In genomic region chr19:554817-555216, GRCh38 we compare ENCODE assay signal across 19 cellular contexts. TPM values are rescaled to one million over a fixed set of nuclear protein-coding genes. Genes with fewer than 3 reads are reported as not detected.
A peak's percentile ranks its signal among the peaks of the same experiment; 100 is the strongest.
DNase-seq lines count a peak whose midpoint lies in the region; ATAC-seq, FAIRE-seq and TF ChIP-seq lines count a peak whose summit lies in the region.
"Had no signal": no experiment of that assay in that cellular context is flagged by ENCODE, and none has a peak within 500 bp of the region (broad histone marks: within the 10 kb centered on the region; RNA-seq: fewer than 3 reads in every experiment).

No MANE protein-coding gene starts in this region.

- peak overlapping the region; percentile 64 for H4K91ac ChIP-seq in mesenchymal stem cell (ENCODE audit: low read length)

- no peaks in the 10 kb centered on the region for H3K27me3 ChIP-seq in K562 (ENCODE audit: control insufficient read depth in 2 of 2, insufficient read depth in 2 of 2, low read length in 2 of 2)
- peaks cover 0 to 3% of the 10 kb centered on the region in 2 experiments for H3K27me3 ChIP-seq in mesenchymal stem cell (ENCODE audit: control insufficient read depth in 1 of 2, insufficient read depth in 1 of 2, low read length in 2 of 2)
- no peaks in the 10 kb centered on the region for H3K27me3 ChIP-seq in A673 (replicated peaks; ENCODE audit: insufficient read depth, low read depth, low read length, poor library complexity)

- H3K4me3 ChIP-seq in K562, result no peak overlapping the region
- H3K4me3 ChIP-seq in mesenchymal stem cell (ENCODE audit: insufficient read depth in 1 of 2, low read depth in 1 of 2, low read length in 2 of 2), result no peak overlapping the region
- no peak overlapping the region for H3K4me3 ChIP-seq in A673 (ENCODE audit: low read depth, low read length, poor library complexity, severe bottlenecking)
- H3K4me3 ChIP-seq: GM23338 had no signal

- H2BK120ac ChIP-seq in mesenchymal stem cell (ENCODE audit: low read depth, low read length), result no peak overlapping the region

- no peak for TF ChIP-seq POLR2A in K562 (conservative IDR thresholded peaks at IDR 0.05)

- H3K27ac ChIP-seq in K562 (ENCODE audit: extremely low read depth, low read depth, low read length) (no peak overlapping the region; the same call in 2 of the 3 replicates), mesenchymal stem cell (ENCODE audit: low read length, poor library complexity, severe bottlenecking) (no peak overlapping the region), A673 (ENCODE audit: low read depth, low read length, poor library complexity, severe bottlenecking) (no peak overlapping the region)
- H3K27ac ChIP-seq: C4-2B had no signal

- CTCF ChIA-PET in K562 (lab: Yijun Ruan, JAX; ENCODE audit: low intra/inter-chr PET ratio) (no interaction called here), A673 (lab: Charles Lee) (no interaction called here)

- peak overlapping the region in 1 of 2 experiments; percentile 63 for H3K18ac ChIP-seq in mesenchymal stem cell (ENCODE audit: low read depth in 1 of 2, low read length in 2 of 2)

- H3K4me3 Mint-ChIP-seq in dendritic cell treated with granulocyte-macrophage colony-stimulating factor and Interleukin-4, amounts not matched to agents 40 ng/mL and 50 ng/mL, for 4 days, result no peak overlapping the region
- H3K4me3 Mint-ChIP-seq: CD4-positive, alpha-beta T cell; GM23338; HFFc6 had no signal

- H2AFZ ChIP-seq in K562 (ENCODE audit: low read depth, low read length) (no peak overlapping the region), mesenchymal stem cell (ENCODE audit: low read depth, low read length) (no peak overlapping the region)
- H2AFZ ChIP-seq: GM23338 had no signal

- peak overlapping the region in 1 of 2 experiments; percentile 59 for H2BK12ac ChIP-seq in mesenchymal stem cell (ENCODE audit: low read length in 2 of 2)

- H3K9me3 ChIP-seq in K562 (replicated peaks; ENCODE audit: control insufficient read depth, insufficient read depth, low read depth, low read length) (no peaks in the 10 kb centered on the region; the same call in 1 of the 2 replicates), mesenchymal stem cell (ENCODE audit: control insufficient read depth, low read length) (no peaks in the 10 kb centered on the region), A673 (ENCODE audit: low read depth, low read length, poor library complexity, severe bottlenecking) (no peaks in the 10 kb centered on the region)
- H3K9me3 ChIP-seq: Caco-2 had no signal

- POLR2A ChIA-PET in K562 (lab: Yijun Ruan, JAX) (interaction anchor here (0.6 to 2.5 kb wide), 6 partner anchors 11 to 756 kb away, joined by 3 to 20 read pairs (median 4); partner anchors contain the start of gene CDC34), A673 (lab: Charles Lee; ENCODE audit: low non-redundant PET) (interaction anchor here (0.6 kb wide), 1 partner anchor 83 kb away, joined by 6 read pairs; no protein-coding TSS in a partner anchor)

- H3K4ac ChIP-seq in mesenchymal stem cell (ENCODE audit: low read depth in 1 of 2, low read length in 2 of 2), result no peak overlapping the region

- H3K9me3 Mint-ChIP-seq in dendritic cell treated with granulocyte-macrophage colony-stimulating factor and Interleukin-4, amounts not matched to agents 40 ng/mL and 50 ng/mL, for 4 days, result no peaks in the 10 kb centered on the region
- H3K9me3 Mint-ChIP-seq: CD4-positive, alpha-beta T cell; GM23338; HFFc6 had no signal

- H3K9ac ChIP-seq in K562 (ENCODE audit: insufficient read depth in 1 of 2, low read depth in 2 of 2, low read length in 2 of 2) (peak overlapping the region in 1 of 2 experiments; percentile 3; a peak in 2 of 4 replicates), mesenchymal stem cell (ENCODE audit: low read length) (no peak overlapping the region)

- peak overlapping the region; percentile 87 for H3K27ac Mint-ChIP-seq in dendritic cell treated with granulocyte-macrophage colony-stimulating factor and Interleukin-4, amounts not matched to agents 40 ng/mL and 50 ng/mL, for 4 days
- H3K27ac Mint-ChIP-seq: CD4-positive, alpha-beta T cell; GM23338; HFFc6 had no signal

- H4K20me1 ChIP-seq in K562 (replicated peaks; ENCODE audit: control insufficient read depth, insufficient read depth, low read length), result no peaks in the 10 kb centered on the region

- no peak overlapping the region for H4K8ac ChIP-seq in mesenchymal stem cell (ENCODE audit: low read length)

- H2AK5ac ChIP-seq in mesenchymal stem cell (ENCODE audit: low read length, severe bottlenecking), result no peak overlapping the region

- no peaks in the 10 kb centered on the region for H3K79me2 ChIP-seq in K562 (ENCODE audit: control insufficient read depth, insufficient read depth, low read length)

- H3K27me3 Mint-ChIP-seq in dendritic cell treated with granulocyte-macrophage colony-stimulating factor and Interleukin-4, amounts not matched to agents 40 ng/mL and 50 ng/mL, for 4 days, result peaks cover 7% of the 10 kb centered on the region
- H3K27me3 Mint-ChIP-seq: CD4-positive, alpha-beta T cell had no signal

- in situ Hi-C loops in K562 (cut with MboI), result no loop called here

- no peak for ATAC-seq in K562
- ATAC-seq: GM23338 had no signal

- no TSS peak for BruUV-seq in K562 (replicated peaks; lab: Mats Ljungman, UMichigan)
- BruUV-seq in A673 (replicated peaks; lab: Mats Ljungman, UMichigan), result no TSS peak

- H3K4me1 Mint-ChIP-seq in dendritic cell treated with granulocyte-macrophage colony-stimulating factor and Interleukin-4, amounts not matched to agents 40 ng/mL and 50 ng/mL, for 4 days (ENCODE audit: low read depth), result peaks cover 39% of the 10 kb centered on the region

- TF ChIP-seq CTCF in K562 (IDR thresholded peaks at IDR 0.05 in 2 of 3, conservative IDR thresholded peaks at IDR 0.05 in 1 of 3; ENCODE audit: insufficient read depth in 2 of 3, low read depth in 1 of 3, low read length in 3 of 3) (no peak), A673 (conservative IDR thresholded peaks at IDR 0.05; ENCODE audit: low read depth, low read length) (no peak)

- H2BK15ac ChIP-seq in mesenchymal stem cell (ENCODE audit: low read depth, poor library complexity, severe bottlenecking), result no peak overlapping the region

- peak; percentile 66 for FAIRE-seq in K562 (lab: Jason Lieb, UNC)
- FAIRE-seq: A204.1, D721Med, G401.6, GM12891, GM19239 had no signal

- no peaks in the 10 kb centered on the region for H3K36me3 Mint-ChIP-seq in dendritic cell treated with granulocyte-macrophage colony-stimulating factor and Interleukin-4, amounts not matched to agents 40 ng/mL and 50 ng/mL, for 4 days (ENCODE audit: low read depth)

- no peak overlapping the region for H3K23ac ChIP-seq in mesenchymal stem cell (ENCODE audit: low read length in 2 of 2)

- H3K36me3 ChIP-seq in K562 (ENCODE audit: control insufficient read depth, insufficient read depth, low read length) (no peaks in the 10 kb centered on the region), mesenchymal stem cell (ENCODE audit: control insufficient read depth in 1 of 2, insufficient read depth in 2 of 2, low read depth in 1 of 2, low read length in 2 of 2) (no peaks in the 10 kb centered on the region), A673 (ENCODE audit: insufficient read depth, low read length, poor library complexity, severe bottlenecking) (no peaks in the 10 kb centered on the region)

- no peak overlapping the region for H3K14ac ChIP-seq in mesenchymal stem cell (ENCODE audit: low read length in 2 of 2)

- DNase-seq in K562 (ENCODE audit: extremely low read depth in 1 of 4, low spot score in 3 of 4) (no peak), mesenchymal stem cell (no peak), NCI-H82 treated with DMSO at 0.1 percent for 48 hours (lab: John Stamatoyannopoulos, UW; ENCODE audit: unreplicated experiment) (no peak), A673 (ENCODE audit: low spot score) (no peak), NCI-H146 (lab: John Stamatoyannopoulos, UW) (no peak)
- DNase-seq: AML-193; Caco-2; CD4-positive, alpha-beta T cell; H7; HFFc6 had no signal

- no peak for TF ChIP-seq RAD21 in K562 (CRISPR knock-in tag; conservative IDR thresholded peaks at IDR 0.05 in 1 of 2, IDR thresholded peaks at IDR 0.05 in 1 of 2)

- intact Hi-C loops in K562 (cut with micrococcal nuclease), result no loop called here
- intact Hi-C loops in dendritic cell treated with granulocyte-macrophage colony-stimulating factor and Interleukin-4, amounts not matched to agents 40 ng/mL and 50 ng/mL, for 4 days (cut with micrococcal nuclease), result no loop called here
- intact Hi-C loops in A673 (cut with micrococcal nuclease; ENCODE audit: unreplicated experiment), result no loop called here

- H3K9me1 ChIP-seq in K562 (ENCODE audit: control insufficient read depth, insufficient read depth, low read length), result no peaks in the 10 kb centered on the region

- 91% methylated on average over 17 of the region's 20 CpGs for WGBS in K562 (ENCODE audit: insufficient coverage, low coverage, missing lambda C conversion rate)
- 85% methylated on average over 20 of the region's 20 CpGs for WGBS in mesenchymal stem cell

- TF ChIP-seq EP300 in K562 (IDR thresholded peaks at IDR 0.05; ENCODE audit: low read length), result no peak

- H2BK5ac ChIP-seq in mesenchymal stem cell (ENCODE audit: low read depth, low read length, poor library complexity, severe bottlenecking), result no peak overlapping the region

- H3K4me2 ChIP-seq in K562 (ENCODE audit: insufficient read depth, low read length), result no peak overlapping the region
- no peak overlapping the region for H3K4me2 ChIP-seq in mesenchymal stem cell (ENCODE audit: low read length, poor library complexity, severe bottlenecking)
- H3K4me2 ChIP-seq: GM23338 had no signal

- H3K79me1 ChIP-seq in mesenchymal stem cell (replicated peaks; ENCODE audit: low read length, poor library complexity, severe bottlenecking), result no peaks in the 10 kb centered on the region

- H3K4me1 ChIP-seq in K562 (replicated peaks in 1 of 2; ENCODE audit: control insufficient read depth in 2 of 2, insufficient read depth in 2 of 2, low read length in 2 of 2) (peaks cover 24 to 79% of the 10 kb centered on the region in 2 experiments; a peak in 4 of 5 replicates), mesenchymal stem cell (ENCODE audit: control insufficient read depth, insufficient read depth, low read depth, low read length) (peaks cover 9% of the 10 kb centered on the region), A673 (ENCODE audit: insufficient read depth, low read length, poor library complexity, severe bottlenecking) (peaks cover 7% of the 10 kb centered on the region)

RNA-seq across cellular contexts. Expression of gene GZMM, which starts 11.0 kb away (rescaled TPM):
- total RNA-seq in K562 (2011; cell fraction: chromatin; rRNA removed; ENCODE audit: low replicate concordance), result 0.49 and 1.6 TPM in 2 replicates
- 4.0 and 4.5 TPM in 2 replicates for total RNA-seq in K562 (2011; cell fraction: nucleolus; rRNA removed)
- total RNA-seq in K562 (2011; cell fraction: nucleoplasm; rRNA removed), result 1.4 and 1.9 TPM in 2 replicates
- 2.3 and 2.6 TPM in 2 replicates for total RNA-seq in K562 (2014; rRNA removed)
- total RNA-seq in K562 (2014; rRNA removed; fragmentation: Illumina TruSeq; extraction: Trizol), result not detected in 2 replicates
- total RNA-seq in K562 (2015; rRNA removed; fragmentation: Illumina TruSeq; extraction: Trizol), result 0.62 and 1.1 TPM in 2 replicates
- total RNA-seq in K562 (2021), result 0.72 and 1.8 TPM in 2 replicates
- polyA plus RNA-seq in K562 (2011; rRNA removed), result 0.70 and 0.97 TPM in 2 replicates
- 1.9 and 5.9 TPM in 2 replicates for polyA plus RNA-seq in K562 (2011; cell fraction: cytosol; rRNA removed)
- polyA plus RNA-seq in K562 (2011; cell fraction: nucleus; rRNA removed), result 0.87 and 1.8 TPM in 2 replicates
- 1.7 and 3.5 TPM in 2 replicates for polyA plus RNA-seq in K562 (2012)
- 0.61 TPM in 1 of 2 replicates, not detected in the other for polyA plus RNA-seq in K562 (2014; fragmentation: Illumina TruSeq; extraction: Trizol)
- polyA plus RNA-seq in K562 (2014; fragmentation: Nextera tagmentation; extraction: Ambion mirVana), result under 1 TPM; 0.08 to 0.27 TPM
- polyA plus RNA-seq in K562 (2014; rRNA removed), result 1.8 and 2.2 TPM in 2 replicates
- polyA minus RNA-seq in K562 (2011; rRNA and poly(A)+ RNA removed), result not detected in 2 replicates
- polyA minus RNA-seq in K562 (2011; cell fraction: cytosol; rRNA and poly(A)+ RNA removed), result 2.5 TPM in 1 of 2 replicates, not detected in the other
- polyA minus RNA-seq in K562 (2011; cell fraction: nucleus; rRNA and poly(A)+ RNA removed), result not detected in 2 replicates
- polyA plus RNA-seq in mesenchymal stem cell (2013, experiment 1 of 2), result not detected
- 0.07 TPM for polyA plus RNA-seq in mesenchymal stem cell (2013, experiment 2 of 2)
- 1.0 and 2.5 TPM in 2 replicates for total RNA-seq in A673 (2021)
- total RNA-seq: Caco-2, GM23338 had no signal
- polyA plus RNA-seq: BJ had no signal

RNA-seq across cellular contexts. Expression of gene BSG, which starts 17.6 kb away (rescaled TPM):
- total RNA-seq in K562 (2011; cell fraction: chromatin; rRNA removed; ENCODE audit: low replicate concordance), result 106 and 369 TPM in 2 replicates
- 735 and 796 TPM in 2 replicates for total RNA-seq in K562 (2011; cell fraction: nucleolus; rRNA removed)
- 350 and 437 TPM in 2 replicates for total RNA-seq in K562 (2011; cell fraction: nucleoplasm; rRNA removed)
- total RNA-seq in K562 (2014; rRNA removed) (398 and 484 TPM in 2 replicates), K562 (2014; rRNA removed; fragmentation: Illumina TruSeq; extraction: Trizol) (59.1 and 89.1 TPM in 2 replicates), K562 (2015; rRNA removed; fragmentation: Illumina TruSeq; extraction: Trizol) (211 and 220 TPM in 2 replicates), K562 (2021) (495 and 506 TPM in 2 replicates), A673 (2021) (865 TPM in 2 replicates)
- polyA plus RNA-seq in K562 (2011; rRNA removed) (129 and 411 TPM in 2 replicates), K562 (2014; fragmentation: Illumina TruSeq; extraction: Trizol) (187 and 351 TPM in 2 replicates), K562 (2014; fragmentation: Nextera tagmentation; extraction: Ambion mirVana) (10 to 100 TPM in 1 of 2 experiments, 1 to 10 TPM in 1; 4.6 to 17.9 TPM), K562 (2014; rRNA removed) (236 and 311 TPM in 2 replicates)
- 277 and 455 TPM in 2 replicates for polyA plus RNA-seq in K562 (2011; cell fraction: cytosol; rRNA removed)
- polyA plus RNA-seq in K562 (2011; cell fraction: nucleus; rRNA removed), result 198 and 199 TPM in 2 replicates
- polyA plus RNA-seq in K562 (2012), result 362 and 456 TPM in 2 replicates
- polyA minus RNA-seq in K562 (2011; rRNA and poly(A)+ RNA removed), result 61.0 and 70.9 TPM in 2 replicates
- 197 and 315 TPM in 2 replicates for polyA minus RNA-seq in K562 (2011; cell fraction: cytosol; rRNA and poly(A)+ RNA removed)
- 48.1 and 72.2 TPM in 2 replicates for polyA minus RNA-seq in K562 (2011; cell fraction: nucleus; rRNA and poly(A)+ RNA removed)
- polyA plus RNA-seq in mesenchymal stem cell (2013, experiment 1 of 2), result 617 TPM
- 607 TPM for polyA plus RNA-seq in mesenchymal stem cell (2013, experiment 2 of 2)

RNA-seq across cellular contexts. Expression of gene CDC34, which starts 23.3 kb away (rescaled TPM):
- 34.1 and 85.3 TPM in 2 replicates for total RNA-seq in K562 (2011; cell fraction: chromatin; rRNA removed; ENCODE audit: low replicate concordance)
- 68.2 and 70.5 TPM in 2 replicates for total RNA-seq in K562 (2011; cell fraction: nucleolus; rRNA removed)
- 40.9 and 50.4 TPM in 2 replicates for total RNA-seq in K562 (2011; cell fraction: nucleoplasm; rRNA removed)
- total RNA-seq in K562 (2014; rRNA removed) (203 and 207 TPM in 2 replicates), K562 (2014; rRNA removed; fragmentation: Illumina TruSeq; extraction: Trizol) (33.0 and 36.2 TPM in 2 replicates), K562 (2015; rRNA removed; fragmentation: Illumina TruSeq; extraction: Trizol) (65.5 and 75.7 TPM in 2 replicates), K562 (2021) (125 and 130 TPM in 2 replicates), A673 (2021) (109 and 113 TPM in 2 replicates)
- polyA plus RNA-seq in K562 (2011; rRNA removed) (82.7 and 103 TPM in 2 replicates), K562 (2014; fragmentation: Illumina TruSeq; extraction: Trizol) (55.7 and 88.4 TPM in 2 replicates), K562 (2014; fragmentation: Nextera tagmentation; extraction: Ambion mirVana) (1 to 10 TPM in 1 of 2 experiments, under 1 TPM in 1; 0.80 to 1.0 TPM), K562 (2014; rRNA removed) (125 and 142 TPM in 2 replicates)
- 89.6 and 173 TPM in 2 replicates for polyA plus RNA-seq in K562 (2011; cell fraction: cytosol; rRNA removed)
- 83.8 and 124 TPM in 2 replicates for polyA plus RNA-seq in K562 (2011; cell fraction: nucleus; rRNA removed)
- 72.7 and 83.2 TPM in 2 replicates for polyA plus RNA-seq in K562 (2012)
- polyA minus RNA-seq in K562 (2011; rRNA and poly(A)+ RNA removed), result 16.2 and 28.5 TPM in 2 replicates
- polyA minus RNA-seq in K562 (2011; cell fraction: cytosol; rRNA and poly(A)+ RNA removed), result 36.4 and 44.9 TPM in 2 replicates
- 18.4 and 20.5 TPM in 2 replicates for polyA minus RNA-seq in K562 (2011; cell fraction: nucleus; rRNA and poly(A)+ RNA removed)
- 82.8 TPM for polyA plus RNA-seq in mesenchymal stem cell (2013, experiment 1 of 2)
- 82.0 TPM for polyA plus RNA-seq in mesenchymal stem cell (2013, experiment 2 of 2)

RNA-seq across cellular contexts. Expression of gene HCN2, which starts 34.9 kb away (rescaled TPM):
- 2.7 and 8.1 TPM in 2 replicates for total RNA-seq in K562 (2011; cell fraction: chromatin; rRNA removed; ENCODE audit: low replicate concordance)
- total RNA-seq in K562 (2011; cell fraction: nucleolus; rRNA removed), result 6.2 and 7.2 TPM in 2 replicates
- total RNA-seq in K562 (2011; cell fraction: nucleoplasm; rRNA removed), result 3.6 and 3.7 TPM in 2 replicates
- total RNA-seq in K562 (2014; rRNA removed) (0.82 and 1.3 TPM in 2 replicates), K562 (2014; rRNA removed; fragmentation: Illumina TruSeq; extraction: Trizol) (0.29 and 0.40 TPM in 2 replicates), K562 (2015; rRNA removed; fragmentation: Illumina TruSeq; extraction: Trizol) (0.29 and 0.30 TPM in 2 replicates), K562 (2021) (3.9 and 4.2 TPM in 2 replicates), A673 (2021) (13.1 and 15.7 TPM in 2 replicates)
- polyA plus RNA-seq in K562 (2011; rRNA removed) (0.64 and 0.76 TPM in 2 replicates), K562 (2014; fragmentation: Illumina TruSeq; extraction: Trizol) (0.91 and 1.9 TPM in 2 replicates), K562 (2014; fragmentation: Nextera tagmentation; extraction: Ambion mirVana) (not detected), K562 (2014; rRNA removed) (0.86 and 1.2 TPM in 2 replicates)
- polyA plus RNA-seq in K562 (2011; cell fraction: cytosol; rRNA removed), result 1.1 and 1.5 TPM in 2 replicates
- 3.0 and 3.9 TPM in 2 replicates for polyA plus RNA-seq in K562 (2011; cell fraction: nucleus; rRNA removed)
- polyA plus RNA-seq in K562 (2012), result 1.6 and 1.7 TPM in 2 replicates
- 1.3 and 1.6 TPM in 2 replicates for polyA minus RNA-seq in K562 (2011; rRNA and poly(A)+ RNA removed)
- polyA minus RNA-seq in K562 (2011; cell fraction: cytosol; rRNA and poly(A)+ RNA removed), result 2.3 and 3.5 TPM in 2 replicates
- 1.5 and 2.2 TPM in 2 replicates for polyA minus RNA-seq in K562 (2011; cell fraction: nucleus; rRNA and poly(A)+ RNA removed)
- polyA plus RNA-seq in mesenchymal stem cell (2013, experiment 1 of 2), result 2.0 TPM
- 2.1 TPM for polyA plus RNA-seq in mesenchymal stem cell (2013, experiment 2 of 2)

RNA-seq across cellular contexts. Expression of gene TPGS1, which starts 47.5 kb away (rescaled TPM):
- total RNA-seq in K562 (2011; cell fraction: chromatin; rRNA removed; ENCODE audit: low replicate concordance), result 7.0 and 14.9 TPM in 2 replicates
- 10.1 and 11.5 TPM in 2 replicates for total RNA-seq in K562 (2011; cell fraction: nucleolus; rRNA removed)
- 5.3 and 6.3 TPM in 2 replicates for total RNA-seq in K562 (2011; cell fraction: nucleoplasm; rRNA removed)
- total RNA-seq in K562 (2014; rRNA removed) (22.6 and 31.6 TPM in 2 replicates), K562 (2014; rRNA removed; fragmentation: Illumina TruSeq; extraction: Trizol) (0.32 and 0.47 TPM in 2 replicates), K562 (2015; rRNA removed; fragmentation: Illumina TruSeq; extraction: Trizol) (1.2 and 2.3 TPM in 2 replicates), K562 (2021) (13.0 and 15.5 TPM in 2 replicates), A673 (2021) (20.7 and 22.2 TPM in 2 replicates)
- polyA plus RNA-seq in K562 (2011; rRNA removed) (0.93 and 1.2 TPM in 2 replicates), K562 (2014; fragmentation: Illumina TruSeq; extraction: Trizol) (0.30 and 0.33 TPM in 2 replicates), K562 (2014; fragmentation: Nextera tagmentation; extraction: Ambion mirVana) (not detected), K562 (2014; rRNA removed) (12.2 and 15.0 TPM in 2 replicates)
- 1.9 and 24.8 TPM in 2 replicates for polyA plus RNA-seq in K562 (2011; cell fraction: cytosol; rRNA removed)
- 1.8 and 3.9 TPM in 2 replicates for polyA plus RNA-seq in K562 (2011; cell fraction: nucleus; rRNA removed)
- polyA plus RNA-seq in K562 (2012), result 5.5 and 10.3 TPM in 2 replicates
- polyA minus RNA-seq in K562 (2011; rRNA and poly(A)+ RNA removed), result 0.74 and 0.78 TPM in 2 replicates
- polyA minus RNA-seq in K562 (2011; cell fraction: cytosol; rRNA and poly(A)+ RNA removed), result 1.6 and 5.0 TPM in 2 replicates
- polyA minus RNA-seq in K562 (2011; cell fraction: nucleus; rRNA and poly(A)+ RNA removed), result 3.2 and 3.8 TPM in 2 replicates
- 10.3 TPM for polyA plus RNA-seq in mesenchymal stem cell (2013, experiment 1 of 2)
- 9.3 TPM for polyA plus RNA-seq in mesenchymal stem cell (2013, experiment 2 of 2)
